Comparison of ENCODE assay signal across 2 cellular contexts in genomic region chr17:80498242-80498919, GRCh38.
A peak's percentile ranks its signal among the peaks of the same experiment; 100 is the strongest.
TF ChIP-seq lines count a peak whose summit lies in the region.

No MANE protein-coding gene starts in this region.

TF ChIP-seq in HEK293, 187 proteins besides CTCF, POLR2A, EP300 and RAD21:
- TF ChIP-seq ZNF600 (tag by site-specific recombination; IDR thresholded peaks at IDR 0.05): peak; percentile 82
- peak; percentile 98 for TF ChIP-seq ZIC2 (tag by site-specific recombination; IDR thresholded peaks at IDR 0.05)
- TF ChIP-seq ZNF148 (tag by site-specific recombination; IDR thresholded peaks at IDR 0.05; ENCODE audit: borderline replicate concordance): no peak
- peak; percentile 35; the same call in 1 of the 2 replicates for TF ChIP-seq ZNF341 (tag by site-specific recombination; IDR thresholded peaks at IDR 0.05; ENCODE audit: low read depth)

TF ChIP-seq in GM12878, 131 proteins besides CTCF, POLR2A, EP300 and RAD21:
- TF ChIP-seq DPF2 (IDR thresholded peaks at IDR 0.05) (no peak), POU2F2 (IDR thresholded peaks at IDR 0.05; ENCODE audit: borderline replicate concordance, low read depth, low read length) (peak; percentile 74; the same call in 1 of the 3 replicates)
